ENCODE assay signal across 10 cellular contexts in genomic region chr1:54363925-54364324, GRCh38.
"Had no signal": no experiment of that assay in that cellular context is flagged by ENCODE, and none has a peak within 500 bp of the region (broad histone marks: within the 10 kb centered on the region; RNA-seq: fewer than 3 reads in every experiment).

No MANE protein-coding gene starts in this region.

- H3K9me3 Mint-ChIP-seq: activated naive CD4-positive, alpha-beta T cell treated with anti-CD3 and anti-CD28 coated beads for 36 hours; activated T-helper 2 cell treated with anti-CD3 and anti-CD28 coated beads, Interferon-gamma antibody, Interleukin-2, Interleukin-4, amounts not matched to agents 10 μg/mL and 5 μg/mL and 100 μg/mL, durations not matched to agents 14 hours and 24 hours and 36 hours; T-helper 2 cell treated with Interferon-gamma antibody and Interleukin-4, amounts not matched to agents 5 μg/mL and 100 μg/mL, for 36 hours had no signal

- H3K27me3 ChIP-seq: cardiac muscle cell had no signal

- H3K4me3 Mint-ChIP-seq: activated naive CD4-positive, alpha-beta T cell treated with anti-CD3 and anti-CD28 coated beads for 36 hours; T-helper 2 cell treated with Interferon-gamma antibody and Interleukin-4, amounts not matched to agents 5 μg/mL and 100 μg/mL, for 36 hours had no signal

- H3K36me3 ChIP-seq: cardiac muscle cell had no signal

- H3K27ac Mint-ChIP-seq: activated naive CD4-positive, alpha-beta T cell treated with anti-CD3 and anti-CD28 coated beads for 36 hours; activated T-helper 2 cell treated with anti-CD3 and anti-CD28 coated beads, Interferon-gamma antibody, Interleukin-2, Interleukin-4, amounts not matched to agents 10 μg/mL and 5 μg/mL and 100 μg/mL, durations not matched to agents 14 hours and 24 hours and 36 hours; T-helper 2 cell treated with Interferon-gamma antibody and Interleukin-4, amounts not matched to agents 5 μg/mL and 100 μg/mL, for 36 hours had no signal

- DNase-seq: activated CD4-positive, CD25-positive, alpha-beta regulatory T cell treated with anti-CD3 and anti-CD28 coated beads, Interleukin-2, amount 50 U/mL, for 72 hours; activated naive CD4-positive, alpha-beta T cell treated with anti-CD3 and anti-CD28 coated beads for 36 hours; erythroblast; islet precursor cell; stimulated activated CD4-positive, alpha-beta T cell treated with anti-CD3 and anti-CD28 coated beads, Interleukin-1b, Interleukin-23, amount 100 ng/mL, for 48 hours had no signal

- FAIRE-seq: urothelium cell line had no signal

- ATAC-seq: sciatic nerve had no signal

- H3K4me3 ChIP-seq: cardiac muscle cell had no signal
